Comparison of ENCODE assay signal across 14 cellular contexts in the genomic region with DNA sequence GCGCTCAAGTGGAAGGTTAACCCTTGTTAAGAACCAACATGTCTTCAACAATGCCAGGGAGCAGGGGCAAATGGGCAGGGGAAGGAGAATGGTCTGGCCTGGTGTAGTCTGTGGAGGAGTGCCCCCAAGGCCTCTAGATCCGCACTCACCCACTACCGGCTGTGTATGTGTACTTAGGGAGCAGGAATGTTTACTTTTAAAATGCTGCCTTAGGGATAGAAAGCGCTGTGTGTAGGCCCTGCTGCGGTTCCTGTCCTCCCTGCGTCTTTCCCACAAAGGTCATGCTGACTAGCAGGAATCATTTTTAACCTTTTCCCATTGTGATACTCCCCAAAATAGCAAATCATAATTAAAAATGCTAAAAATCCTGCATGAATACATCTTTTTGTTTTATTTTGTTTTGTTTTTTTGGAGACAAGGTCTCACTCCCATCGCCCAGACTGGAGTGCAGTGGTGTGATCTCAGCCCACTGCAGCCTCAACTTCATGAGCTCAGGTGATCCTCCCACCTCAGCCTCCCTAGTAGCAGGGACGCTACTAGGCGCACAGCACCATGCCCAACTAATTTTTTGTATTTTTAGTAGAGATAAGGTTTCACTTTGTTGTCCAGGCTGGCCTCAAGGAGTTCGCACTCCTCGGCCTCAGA. TPM values are rescaled to one million over a fixed set of nuclear protein-coding genes. Genes with fewer than 3 reads are reported as not detected.
DNase-seq lines count a peak whose midpoint lies in the region; ATAC-seq and TF ChIP-seq lines count a peak whose summit lies in the region.
"Had no signal": no experiment of that assay in that cellular context is flagged by ENCODE, and none has a peak within 500 bp of the region (broad histone marks: within the 10 kb centered on the region; RNA-seq: fewer than 3 reads in every experiment).

No MANE protein-coding gene starts in this region.

- H3K27me3 ChIP-seq in PC-9 (ENCODE audit: insufficient read depth, low read depth): no peaks in the 10 kb centered on the region
- H3K27me3 ChIP-seq: Peyer's patch had no signal

- H3F3A ChIP-seq in PC-9 (ENCODE audit: insufficient read depth, low read depth): peaks cover 60% of the 10 kb centered on the region; the same call in 1 of the 2 replicates

- H2AFZ ChIP-seq in PC-9: no peak overlapping the region

- DNase-seq in H4 (ENCODE audit: low spot score) (peak; percentile 49), PC-9 (peak; percentile 3 to 76), fibroblast of villous mesenchyme (ENCODE audit: low read depth) (peak; percentile 56), sciatic nerve (ENCODE audit: low spot score) (no peak), NAMALWA (ENCODE audit: low spot score) (no peak), NCI-H2107 (lab: John Stamatoyannopoulos, UW) (no peak), ureter (ENCODE audit: low spot score) (no peak)
- DNase-seq: activated CD4-positive, alpha-beta T cell treated with anti-CD3 and anti-CD28 coated beads, Interleukin-2, amount 10 ng/mL, durations not matched to agents 24 days and 14 days; aorta; CD8-positive, alpha-beta T cell; effector CD4-positive, alpha-beta T cell; naive thymus-derived CD8-positive, alpha-beta T cell; Peyer's patch; T-helper 2 cell had no signal

- CTCF ChIA-PET in PC-9 (lab: Charles Lee): no interaction called here

- peak overlapping the region; percentile 64 for H3K27ac ChIP-seq in PC-9
- H3K27ac ChIP-seq: Peyer's patch had no signal

- BruUV-seq in PC-9 (replicated peaks; lab: Mats Ljungman, UMichigan): no TSS peak

- peaks cover 96% of the 10 kb centered on the region for H3K79me2 ChIP-seq in PC-9 (ENCODE audit: low read depth)

- POLR2A ChIA-PET in PC-9 (lab: Charles Lee; ENCODE audit: unreplicated experiment): no interaction called here

- peaks cover 12% of the 10 kb centered on the region for H4K20me1 ChIP-seq in PC-9 (ENCODE audit: insufficient read depth)

- H3K4me3 ChIP-seq in PC-9: no peak overlapping the region
- H3K4me3 ChIP-seq in fibroblast of villous mesenchyme (ENCODE audit: low read depth, low read length): no peak overlapping the region
- H3K4me3 ChIP-seq: Peyer's patch had no signal

- peak; percentile 84 for ATAC-seq in sciatic nerve
- ATAC-seq: CD8-positive, alpha-beta T cell; naive thymus-derived CD8-positive, alpha-beta T cell had no signal

- peaks cover 19% of the 10 kb centered on the region; the same call in 1 of the 2 replicates for H3K36me3 ChIP-seq in PC-9 (ENCODE audit: low read depth)
- H3K36me3 ChIP-seq: Peyer's patch had no signal

- H3K4me2 ChIP-seq in PC-9: peak overlapping the region; percentile 29; the same call in 1 of the 2 replicates

- TF ChIP-seq CTCF in PC-9 (conservative IDR thresholded peaks at IDR 0.05) (no peak), fibroblast of villous mesenchyme (IDR thresholded peaks at IDR 0.05; ENCODE audit: insufficient read depth, low read depth, low read length) (no peak)

- H3K9me2 ChIP-seq in PC-9 (ENCODE audit: insufficient read depth): no peaks in the 10 kb centered on the region

- H3K4me1 ChIP-seq in PC-9 (replicated peaks; ENCODE audit: insufficient read depth): peaks cover 56% of the 10 kb centered on the region
- H3K4me1 ChIP-seq: Peyer's patch had no signal

- intact Hi-C loops in PC-9 (cut with micrococcal nuclease; ENCODE audit: unreplicated experiment) (no loop called here), sciatic nerve (cut with DNase I) (no loop called here)

- H3K9me3 ChIP-seq in PC-9 (ENCODE audit: insufficient read depth, low read depth): peaks cover 8% of the 10 kb centered on the region; the same call in 1 of the 2 replicates
- H3K9me3 ChIP-seq: Peyer's patch had no signal

RNA-seq across cellular contexts. Expression of a gene that starts 35.9 kb away (rescaled TPM):
- total RNA-seq in H4 (2014; rRNA removed; shearing (Covaris generic)): 0.06 and 0.68 TPM in 2 replicates
- total RNA-seq in PC-9 (2021) (0.58 and 0.61 TPM in 2 replicates), fibroblast of villous mesenchyme (131 TPM in 2 replicates), sciatic nerve (9.9 TPM), ureter (0.23 TPM)
- total RNA-seq: activated CD4-positive, alpha-beta T cell treated with anti-CD3 and anti-CD28 coated beads, Interleukin-2, amount 10 ng/mL, durations not matched to agents 24 days and 14 days; CD8-positive, alpha-beta T cell; naive thymus-derived CD8-positive, alpha-beta T cell had no signal

RNA-seq across cellular contexts. Expression of a gene that starts 48.2 kb away (rescaled TPM):
- 3.5 and 11.0 TPM in 2 replicates for total RNA-seq in H4 (2014; rRNA removed; shearing (Covaris generic))
- 35.6 and 42.2 TPM in 2 replicates for total RNA-seq in PC-9 (2021)
- 10.0 and 12.1 TPM in 2 replicates for total RNA-seq in fibroblast of villous mesenchyme
- 3.8 TPM for total RNA-seq in sciatic nerve
- 33.4 TPM for total RNA-seq in ureter

Comparison
In these comparisons a context has a peak if more than half of its experiments do, and no peak if none do; other contexts are left out.
1. DNase-seq: peak in H4 (single experiment), PC-9 (2 of 2) and fibroblast of villous mesenchyme (single experiment); none in sciatic nerve (single experiment), NAMALWA (single experiment), NCI-H2107 (single experiment) and ureter (single experiment).
2. RNA of a gene that starts 35.9 kb away (total RNA-seq): 131 TPM in fibroblast of villous mesenchyme; 9.9 TPM in sciatic nerve (single experiment), 0.06 to 0.68 TPM in H4, 0.58 to 0.61 TPM in PC-9 and 0.23 TPM in ureter (single experiment); every median in the first group is over 10 times any median in the second.